ENCODE assay signal across 8 cellular contexts in the genomic region with DNA sequence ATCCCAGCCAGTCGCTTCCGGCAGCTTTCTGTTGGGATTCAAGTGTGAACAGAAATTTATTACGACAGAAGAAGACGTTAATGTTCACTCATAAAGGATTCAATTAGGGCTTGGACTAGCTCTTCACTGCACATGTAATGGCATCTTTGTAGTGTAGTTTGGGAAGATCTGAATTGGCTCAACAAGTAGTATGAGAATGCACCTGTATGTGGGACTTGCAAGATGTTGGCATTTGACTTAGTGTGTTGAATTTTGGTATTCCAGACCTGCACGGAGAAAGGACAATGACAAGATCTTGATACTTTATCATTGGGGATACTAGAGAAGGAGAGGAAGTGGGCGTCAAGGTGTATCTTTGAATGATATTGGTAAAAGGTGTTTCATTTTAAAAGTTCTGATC. TPM values are rescaled to one million over a fixed set of nuclear protein-coding genes. Genes with fewer than 3 reads are reported as not detected.
DNase-seq lines count a peak whose midpoint lies in the region; ATAC-seq, FAIRE-seq and TF ChIP-seq lines count a peak whose summit lies in the region.

No MANE protein-coding gene starts in this region.

- H3K4ac ChIP-seq in H1 (replicated peaks; ENCODE audit: insufficient read length, low read depth, low read length): no peak overlapping the region

- no peak overlapping the region for H2BK20ac ChIP-seq in H1 (ENCODE audit: low read length)

- peaks cover 33 to 54% (median 39%) of the 10 kb centered on the region in 11 experiments for H3K36me3 ChIP-seq in BLaER1 treated with 17β-estradiol and CSF1 and Interleukin-3, amounts not matched to agents 10 nM and 100 nM
- H3K36me3 ChIP-seq in H1 (ENCODE audit: control insufficient read depth in 2 of 4, insufficient read depth in 4 of 4, low read length in 3 of 4): peaks cover 0 to 34% (median 9%) of the 10 kb centered on the region in 4 experiments; a peak in 5 of 8 replicates

- POLR2A ChIA-PET in H1 (lab: Charles Lee; ENCODE audit: partially characterized antibody): interaction anchor here (0.6 to 3.3 kb wide), 11 partner anchors 24 to 175 kb away, joined by 3 to 15 read pairs (median 4); a partner anchor contains a TSS

- H3K23ac ChIP-seq in H1 (ENCODE audit: insufficient read length): no peak overlapping the region

- no peak overlapping the region for H3K56ac ChIP-seq in H1 (replicated peaks; ENCODE audit: insufficient read length, low read depth, low read length)

- H2BK12ac ChIP-seq in H1 (ENCODE audit: low read depth, low read length): no peak overlapping the region

- H3K79me2 ChIP-seq in H1 (ENCODE audit: control insufficient read depth in 1 of 2, insufficient read depth in 2 of 2, low read length in 2 of 2): peaks cover 18 to 53% of the 10 kb centered on the region in 2 experiments

- FAIRE-seq in H1 (lab: Jason Lieb, UNC): no peak

- no peak for TF ChIP-seq POLR2A in H1 (IDR thresholded peaks at IDR 0.05; ENCODE audit: control extremely low read depth in 1 of 2, low read depth in 2 of 2, low read length in 2 of 2)

- no peak overlapping the region for H2BK15ac ChIP-seq in H1 (ENCODE audit: low read length)

- TF ChIP-seq CTCF in H1 (IDR thresholded peaks at IDR 0.05; ENCODE audit: control extremely low read depth in 1 of 3, insufficient read depth in 1 of 3, low read depth in 1 of 3, low read length in 3 of 3) (no peak), neural crest cell (conservative IDR thresholded peaks at IDR 0.05) (no peak)

- H3K79me1 ChIP-seq in H1 (ENCODE audit: low read depth, low read length): no peaks in the 10 kb centered on the region; the same call in 1 of the 2 replicates

- no peak overlapping the region for H2AFZ ChIP-seq in H1 (ENCODE audit: low read length)

- H3K27ac ChIP-seq in BLaER1 treated with 17β-estradiol and CSF1 and Interleukin-3, amounts not matched to agents 10 nM and 100 nM: peak overlapping the region in 10 of 11 experiments; percentile 93 to 99 (median 96); a peak in 19 of 22 replicates
- H3K27ac ChIP-seq in H1 (ENCODE audit: low read depth, low read length): no peak overlapping the region

- H3K36me3 Mint-ChIP-seq in neural crest cell (ENCODE audit: low read depth): peaks cover 2% of the 10 kb centered on the region

- H3K4me2 ChIP-seq in BLaER1 treated with 17β-estradiol and CSF1 and Interleukin-3, amounts not matched to agents 10 nM and 100 nM: peak overlapping the region; percentile 76 to 97 (median 89)
- H3K4me2 ChIP-seq in H1 (ENCODE audit: insufficient read depth in 1 of 2, low read depth in 2 of 2, low read length in 2 of 2): peak overlapping the region; percentile 77 to 87

- H2AK5ac ChIP-seq in H1 (ENCODE audit: low read depth, low read length): no peak overlapping the region

- CTCF ChIA-PET in H1 (lab: Charles Lee; ENCODE audit: partially characterized antibody): interaction anchor here (1.1 to 4.8 kb wide), 7 partner anchors 17 to 122 kb away, joined by 3 to 47 read pairs (median 4); no protein-coding TSS in a partner anchor

- H3K9ac ChIP-seq in BLaER1 treated with 17β-estradiol and CSF1 and Interleukin-3, amounts not matched to agents 10 nM and 100 nM: peak overlapping the region; percentile 95 to 100 (median 97)
- peak overlapping the region; percentile 38 to 85 (median 82); a peak in 6 of 7 replicates for H3K9ac ChIP-seq in H1 (replicated peaks in 1 of 4; ENCODE audit: extremely low read depth in 1 of 4, low read depth in 3 of 4, low read length in 3 of 4)

- H2BK5ac ChIP-seq in H1 (ENCODE audit: low read depth, low read length): no peak overlapping the region

- no peak for ATAC-seq in HG03378 (IDR thresholded peaks at IDR 0.05; ENCODE audit: unreplicated experiment)
- ATAC-seq in HG02642 (IDR thresholded peaks at IDR 0.05; ENCODE audit: poor library complexity, unreplicated experiment): no peak

- H3K23me2 ChIP-seq in H1 (ENCODE audit: low read depth, low read length): no peaks in the 10 kb centered on the region

- no peak overlapping the region for H3K18ac ChIP-seq in H1 (ENCODE audit: extremely low read depth, low read length)

- peaks cover 27% of the 10 kb centered on the region for H3K4me1 Mint-ChIP-seq in neural crest cell

- no peak overlapping the region for H3K14ac ChIP-seq in H1 (ENCODE audit: insufficient read length)

- WGBS in H1 (ENCODE audit: extremely low coverage in 1 of 2, insufficient coverage in 1 of 2, insufficient read length in 1 of 2, insufficient replicate concordance in 2 of 2, low coverage in 1 of 2, low lambda C conversion rate in 2 of 2, missing lambda C conversion rate in 1 of 2), 2 experiments: 40% methylated on average over 6 of the region's 6 CpGs; no CpG with 5 or more reads in 1 of the 2 experiments

- H3K9me3 ChIP-seq in BLaER1 treated with 17β-estradiol and CSF1 and Interleukin-3, amounts not matched to agents 10 nM and 100 nM (replicated peaks in 1 of 11): peaks cover 0 to 4% (median 0%) of the 10 kb centered on the region in 11 experiments; a peak in 1 of 22 replicates
- H3K9me3 ChIP-seq in H1 (ENCODE audit: insufficient read depth in 2 of 2, low read depth in 1 of 2, low read length in 1 of 2): peaks cover 9% of the 10 kb centered on the region in 2 experiments; a peak in 3 of 4 replicates

- peaks cover 20 to 31% (median 26%) of the 10 kb centered on the region in 10 experiments for H3K4me1 ChIP-seq in BLaER1 treated with 17β-estradiol and CSF1 and Interleukin-3, amounts not matched to agents 10 nM and 100 nM
- H3K4me1 ChIP-seq in H1 (replicated peaks in 1 of 4; ENCODE audit: control insufficient read depth in 3 of 4, insufficient read depth in 4 of 4, low read length in 3 of 4): peaks cover 0 to 4% (median 1%) of the 10 kb centered on the region in 4 experiments; a peak in 2 of 7 replicates

- peaks cover 16% of the 10 kb centered on the region for H3K27me3 Mint-ChIP-seq in neural crest cell (ENCODE audit: low read depth)

- peak overlapping the region; percentile 89 to 100 (median 97) for H3K4me3 ChIP-seq in BLaER1 treated with 17β-estradiol and CSF1 and Interleukin-3, amounts not matched to agents 10 nM and 100 nM
- H3K4me3 ChIP-seq in H1 (ENCODE audit: extremely low read depth in 1 of 4, insufficient read depth in 2 of 4, low read depth in 3 of 4, low read length in 4 of 4): peak overlapping the region; percentile 93 to 98 (median 96)

- no peaks in the 10 kb centered on the region for H3K9me3 Mint-ChIP-seq in neural crest cell

- peak overlapping the region; percentile 92 for H3K4me3 Mint-ChIP-seq in neural crest cell

- peak overlapping the region; percentile 25 for H3K27ac Mint-ChIP-seq in neural crest cell (ENCODE audit: unreplicated experiment)

- H4K5ac ChIP-seq in H1 (ENCODE audit: insufficient read length, low read depth, low read length): no peak overlapping the region

- no peak overlapping the region for H4K8ac ChIP-seq in H1 (ENCODE audit: extremely low read depth, insufficient read depth, low read length)

- H4K91ac ChIP-seq in H1 (replicated peaks; ENCODE audit: insufficient read length, low read length): no peak overlapping the region

- H3K27me3 ChIP-seq in BLaER1 treated with 17β-estradiol and CSF1 and Interleukin-3, amounts not matched to agents 10 nM and 100 nM: no peaks in the 10 kb centered on the region
- H3K27me3 ChIP-seq in H1 (replicated peaks in 1 of 4; ENCODE audit: control insufficient read depth in 3 of 4, extremely low read depth in 1 of 4, insufficient read depth in 3 of 4, low read length in 3 of 4): peaks cover 0 to 2% (median 0%) of the 10 kb centered on the region in 4 experiments; a peak in 1 of 7 replicates

- TF ChIP-seq EP300 in H1 (IDR thresholded peaks at IDR 0.05; ENCODE audit: borderline replicate concordance in 1 of 2, low read depth in 2 of 2, low read length in 2 of 2): no peak

- DNase-seq in NCI-H69 (lab: John Stamatoyannopoulos, UW) (peak; percentile 19), H1 (ENCODE audit: low read depth in 1 of 2, low spot score in 2 of 2) (no peak), neural crest cell (ENCODE audit: low read depth, low spot score) (no peak), SIG-M5 treated with dmso at 0.1 percent for 504 hours (lab: John Stamatoyannopoulos, UW; ENCODE audit: unreplicated experiment) (no peak), NCI-H2227 (lab: John Stamatoyannopoulos, UW; ENCODE audit: unreplicated experiment) (no peak)

- H2BK120ac ChIP-seq in H1 (replicated peaks; ENCODE audit: low read depth, low read length): no peak overlapping the region

- H4K20me1 ChIP-seq in BLaER1 treated with 17β-estradiol and CSF1 and Interleukin-3, amounts not matched to agents 10 nM and 100 nM: peaks cover 10 to 61% (median 50%) of the 10 kb centered on the region in 11 experiments; a peak in 19 of 22 replicates
- H4K20me1 ChIP-seq in H1 (replicated peaks in 1 of 2; ENCODE audit: control insufficient read depth in 1 of 2, insufficient read depth in 2 of 2, low read length in 2 of 2): peaks cover 3 to 6% of the 10 kb centered on the region in 2 experiments

- TF ChIP-seq RAD21 in H1 (IDR thresholded peaks at IDR 0.05 in 1 of 2, conservative IDR thresholded peaks at IDR 0.05 in 1 of 2; ENCODE audit: low read depth in 2 of 2, low read length in 2 of 2): no peak

TF ChIP-seq in H1, 55 proteins besides CTCF, POLR2A, EP300 and RAD21 (continues in another document):
- no peak for TF ChIP-seq JUN (IDR thresholded peaks at IDR 0.05; ENCODE audit: low read depth, low read length)
- TF ChIP-seq NRF1 (IDR thresholded peaks at IDR 0.05; ENCODE audit: low read depth, low read length): no peak
- TF ChIP-seq KDM1A (IDR thresholded peaks at IDR 0.05; ENCODE audit: borderline replicate concordance, low read length): no peak

RNA-seq across cellular contexts. Expression of a gene that starts 1.2 kb away (rescaled TPM):
- total RNA-seq in H1 (2021; fragmentation: NEBNext Ultra II Directional; extraction: Animal tissue kit (Norgen Biotek cat#: 25700)): 171 and 175 TPM in 2 replicates
- 49.0 and 68.4 TPM in 2 replicates for polyA plus RNA-seq in H1 (2011; rRNA removed)
- 82.0 TPM for polyA plus RNA-seq in H1 (2011; cell fraction: cytosol; rRNA removed)
- 64.6 TPM for polyA plus RNA-seq in H1 (2011; cell fraction: nucleus; rRNA removed)
- 148 to 209 TPM (median 158 TPM) in 4 replicates for polyA plus RNA-seq in H1 (2012, experiment 1 of 2)
- 48.7 TPM for polyA plus RNA-seq in H1 (2012, experiment 2 of 2)
- polyA plus RNA-seq in H1 (2013, experiment 1 of 2): 147 TPM
- polyA plus RNA-seq in H1 (2013, experiment 2 of 2): 151 TPM
- 202 and 260 TPM in 2 replicates for polyA minus RNA-seq in H1 (2011; rRNA and poly(A)+ RNA removed)
- polyA minus RNA-seq in H1 (2011; cell fraction: cytosol; rRNA and poly(A)+ RNA removed): 72.1 TPM
- polyA minus RNA-seq in H1 (2011; cell fraction: nucleus; rRNA and poly(A)+ RNA removed): 81.8 TPM
- total RNA-seq in neural crest cell: 139 and 156 TPM in 2 replicates

RNA-seq across cellular contexts. Expression of a gene that starts 41.3 kb away (rescaled TPM):
- 9.9 and 10.7 TPM in 2 replicates for total RNA-seq in H1 (2021; fragmentation: NEBNext Ultra II Directional; extraction: Animal tissue kit (Norgen Biotek cat#: 25700))
- polyA plus RNA-seq in H1 (2011; rRNA removed): 2.7 and 4.3 TPM in 2 replicates
- polyA plus RNA-seq in H1 (2011; cell fraction: cytosol; rRNA removed): 3.6 TPM
- 4.5 TPM for polyA plus RNA-seq in H1 (2011; cell fraction: nucleus; rRNA removed)
- polyA plus RNA-seq in H1 (2012, experiment 1 of 2): 5.2 to 6.6 TPM (median 6.3 TPM) in 4 replicates
- polyA plus RNA-seq in H1 (2012, experiment 2 of 2): 4.9 TPM
- polyA plus RNA-seq in H1 (2013, experiment 1 of 2): 4.8 TPM
- polyA plus RNA-seq in H1 (2013, experiment 2 of 2): 4.8 TPM
- 2.8 and 4.6 TPM in 2 replicates for polyA minus RNA-seq in H1 (2011; rRNA and poly(A)+ RNA removed)
- polyA minus RNA-seq in H1 (2011; cell fraction: cytosol; rRNA and poly(A)+ RNA removed): 6.5 TPM
- polyA minus RNA-seq in H1 (2011; cell fraction: nucleus; rRNA and poly(A)+ RNA removed): 4.7 TPM
- 33.6 and 34.1 TPM in 2 replicates for total RNA-seq in neural crest cell
